In genomic region chr12:57603323-57603722, GRCh38 we compare ENCODE assay signal across 2 cellular contexts.
TF ChIP-seq lines count a peak whose summit lies in the region.

No MANE protein-coding gene starts in this region.

TF ChIP-seq in SK-N-SH, 30 proteins besides CTCF, POLR2A, EP300 and RAD21 (continued from another document):
- TF ChIP-seq PBX3 (IDR thresholded peaks at IDR 0.05) (no peak), SIN3A (IDR thresholded peaks at IDR 0.05; ENCODE audit: borderline replicate concordance, low read depth, low read length) (no peak), FOXJ3 (CRISPR knock-in tag; IDR thresholded peaks at IDR 0.05) (no peak)

TF ChIP-seq in SK-N-SH treated with all-trans-retinoic acid at 6 μM for 48 hours, 23 proteins besides CTCF, POLR2A, EP300 and RAD21 (continued from another document):
- TF ChIP-seq POU6F1 (CRISPR knock-in tag; IDR thresholded peaks at IDR 0.05; ENCODE audit: borderline replicate concordance, low read depth): no peak
- no peak for TF ChIP-seq CSRNP3 (CRISPR knock-in tag; IDR thresholded peaks at IDR 0.05)
- no peak for TF ChIP-seq ZFP30 (CRISPR knock-in tag; IDR thresholded peaks at IDR 0.05)
- TF ChIP-seq RARB (CRISPR knock-in tag; IDR thresholded peaks at IDR 0.05): no peak
- no peak for TF ChIP-seq ZFP3 (CRISPR knock-in tag; IDR thresholded peaks at IDR 0.05)
- TF ChIP-seq TOX (CRISPR knock-in tag; IDR thresholded peaks at IDR 0.05; ENCODE audit: borderline replicate concordance): no peak
- TF ChIP-seq ISL1 (CRISPR knock-in tag; IDR thresholded peaks at IDR 0.05): no peak
- TF ChIP-seq SNAI2 (CRISPR knock-in tag; IDR thresholded peaks at IDR 0.05): no peak
- TF ChIP-seq, protein P1, sequence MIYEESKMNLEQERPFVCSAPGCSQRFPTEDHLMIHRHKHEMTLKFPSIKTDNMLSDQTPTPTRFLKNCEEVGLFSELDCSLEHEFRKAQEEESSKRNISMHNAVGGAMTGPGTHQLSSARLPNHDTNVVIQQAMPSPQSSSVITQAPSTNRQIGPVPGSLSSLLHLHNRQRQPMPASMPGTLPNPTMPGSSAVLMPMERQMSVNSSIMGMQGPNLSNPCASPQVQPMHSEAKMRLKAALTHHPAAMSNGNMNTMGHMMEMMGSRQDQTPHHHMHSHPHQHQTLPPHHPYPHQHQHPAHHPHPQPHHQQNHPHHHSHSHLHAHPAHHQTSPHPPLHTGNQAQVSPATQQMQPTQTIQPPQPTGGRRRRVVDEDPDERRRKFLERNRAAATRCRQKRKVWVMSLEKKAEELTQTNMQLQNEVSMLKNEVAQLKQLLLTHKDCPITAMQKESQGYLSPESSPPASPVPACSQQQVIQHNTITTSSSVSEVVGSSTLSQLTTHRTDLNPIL (CRISPR knock-in tag; IDR thresholded peaks at IDR 0.05; ENCODE audit: low read depth): no peak
- no peak for TF ChIP-seq ESRRG (CRISPR knock-in tag; IDR thresholded peaks at IDR 0.05)
- TF ChIP-seq GLIS3 (CRISPR knock-in tag; IDR thresholded peaks at IDR 0.05): no peak
- no peak for TF ChIP-seq CSDC2 (CRISPR knock-in tag; IDR thresholded peaks at IDR 0.05)
